In the genomic region with DNA sequence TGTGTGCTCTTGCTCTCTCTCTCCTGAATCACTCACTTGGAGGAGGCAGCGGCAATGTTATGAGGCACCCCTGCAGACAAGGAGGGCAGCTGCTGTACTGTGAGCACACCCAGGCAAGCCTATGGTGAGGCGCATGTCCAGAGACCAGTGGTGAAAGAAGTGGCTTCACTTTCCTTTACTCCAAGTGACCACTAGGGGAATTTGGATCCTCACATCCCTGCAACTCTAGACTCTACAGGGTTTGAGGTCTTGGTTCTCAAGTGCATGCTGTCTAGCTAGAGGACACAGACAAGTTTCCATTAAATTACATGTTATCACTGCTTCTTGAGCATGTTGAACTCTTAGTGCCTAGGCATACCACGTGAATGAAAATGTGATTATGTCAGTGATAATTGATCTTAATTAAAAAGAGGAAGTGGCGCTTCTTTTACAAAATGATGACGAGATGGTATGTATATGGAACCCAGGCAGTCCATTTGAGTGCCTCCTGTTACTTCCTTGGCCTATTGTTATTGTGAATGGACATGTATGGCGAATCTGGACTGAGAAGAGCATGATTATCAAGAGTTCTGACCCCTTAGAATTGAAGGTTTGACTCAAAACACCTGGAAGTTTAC, we compare ENCODE assay signal across 14 cellular contexts.
DNase-seq lines count a peak whose midpoint lies in the region; ATAC-seq and TF ChIP-seq lines count a peak whose summit lies in the region.
"Had no signal": no experiment of that assay in that cellular context is flagged by ENCODE, and none has a peak within 500 bp of the region (broad histone marks: within the 10 kb centered on the region; RNA-seq: fewer than 3 reads in every experiment).

No MANE protein-coding gene starts in this region.

- H3K9me3 Mint-ChIP-seq in progenitor cell of endocrine pancreas (ENCODE audit: low read depth), result peaks cover 2% of the 10 kb centered on the region

- no peak overlapping the region for H3K4me3 Mint-ChIP-seq in progenitor cell of endocrine pancreas (ENCODE audit: low read depth)

- DNase-seq in NCI-H748 (lab: John Stamatoyannopoulos, UW; ENCODE audit: unreplicated experiment), result peak; percentile 42
- DNase-seq in NCI-H748 treated with DMSO at 0.1 percent for 48 hours (lab: John Stamatoyannopoulos, UW), result no peak
- peak; percentile 19 for DNase-seq in NB4 (ENCODE audit: low read depth)
- peak; percentile 48 for DNase-seq in ecto neural progenitor cell (ENCODE audit: low spot score)
- DNase-seq in progenitor cell of endocrine pancreas (ENCODE audit: low spot score, unreplicated experiment), result no peak
- no peak for DNase-seq in midbrain (lab: John Stamatoyannopoulos, UW)
- DNase-seq: activated CD8-positive, alpha-beta memory T cell treated with anti-CD3 and anti-CD28 coated beads, Interleukin-2, amount 50 U/mL, for 4 hours; KG1; left lung; NCI-H510A; stimulated activated CD4-positive, alpha-beta T cell treated with anti-CD3 and anti-CD28 coated beads, Interleukin-4, amount 100 ng/mL, for 1 hour; T-helper 2 cell had no signal

- H3K4me1 Mint-ChIP-seq in progenitor cell of endocrine pancreas (ENCODE audit: low read depth), result no peaks in the 10 kb centered on the region

- ATAC-seq in HG02642 (IDR thresholded peaks at IDR 0.05; ENCODE audit: poor library complexity, unreplicated experiment) (no peak), HG03045 (IDR thresholded peaks at IDR 0.05; ENCODE audit: unreplicated experiment) (no peak)
- ATAC-seq: left lung had no signal

- no peak overlapping the region for H3K4me3 ChIP-seq in NB4 (ENCODE audit: low read depth, low read length)
- H3K4me3 ChIP-seq: left lung had no signal

- no peak for TF ChIP-seq POLR2A in NB4 (IDR thresholded peaks at IDR 0.05; ENCODE audit: extremely low read depth, insufficient read length)

- H3K36me3 Mint-ChIP-seq in progenitor cell of endocrine pancreas (ENCODE audit: insufficient read depth), result no peaks in the 10 kb centered on the region

- no peaks in the 10 kb centered on the region for H3K27me3 Mint-ChIP-seq in progenitor cell of endocrine pancreas

- no peak overlapping the region for H3K27ac Mint-ChIP-seq in progenitor cell of endocrine pancreas

- peak; percentile 19 for TF ChIP-seq CTCF in NB4 (IDR thresholded peaks at IDR 0.05; ENCODE audit: low read depth, low read length)
- peak; percentile 46 for TF ChIP-seq CTCF in progenitor cell of endocrine pancreas (IDR thresholded peaks at IDR 0.05; ENCODE audit: unreplicated experiment)

Comparison
In these comparisons a context has a peak if more than half of its experiments do, and no peak if none do; other contexts are left out.
1. DNase-seq: peak in NCI-H748 (single experiment), NB4 (single experiment) and ecto neural progenitor cell (single experiment); none in NCI-H748 treated with DMSO at 0.1 percent for 48 hours (single experiment), progenitor cell of endocrine pancreas (single experiment) and midbrain (single experiment).